In the genomic region with DNA sequence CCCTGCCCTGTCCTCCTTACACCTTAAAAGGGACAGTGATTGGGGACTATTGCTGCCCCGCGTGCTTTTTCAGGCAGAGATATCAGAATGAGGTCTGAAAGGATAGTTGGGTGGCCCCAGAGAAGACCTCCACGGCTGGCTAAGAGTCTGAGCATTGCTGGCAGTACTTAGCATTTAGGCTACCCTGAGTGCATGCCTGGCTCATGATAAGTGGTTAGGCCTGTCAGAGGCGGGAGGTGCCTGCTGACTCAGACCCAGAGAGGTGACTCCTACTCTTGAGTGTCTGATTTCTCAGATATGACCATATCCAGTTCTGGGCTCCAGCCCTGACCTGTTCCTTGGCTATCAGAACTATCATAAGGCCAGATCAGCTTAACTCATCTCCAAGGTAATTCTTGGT, we compare ENCODE assay signal across 9 cellular contexts.
DNase-seq lines count a peak whose midpoint lies in the region; ATAC-seq and FAIRE-seq lines count a peak whose summit lies in the region.
"Had no signal": no experiment of that assay in that cellular context is flagged by ENCODE, and none has a peak within 500 bp of the region (broad histone marks: within the 10 kb centered on the region; RNA-seq: fewer than 3 reads in every experiment).

No MANE protein-coding gene starts in this region.

- no peak overlapping the region for H3K4me3 ChIP-seq in small intestine (ENCODE audit: low read depth in 1 of 2, low read length in 2 of 2)
- H3K4me3 ChIP-seq in naive thymus-derived CD4-positive, alpha-beta T cell (ENCODE audit: low read length): no peak overlapping the region

- H3K9me3 ChIP-seq in small intestine (ENCODE audit: control insufficient read depth, low read depth): no peaks in the 10 kb centered on the region
- H3K9me3 ChIP-seq in naive thymus-derived CD4-positive, alpha-beta T cell (ENCODE audit: control insufficient read depth in 2 of 3, low read length in 3 of 3): no peaks in the 10 kb centered on the region

- H3K9me3 Mint-ChIP-seq in naive thymus-derived CD4-positive, alpha-beta T cell: peaks cover 0 to 2% (median 0%) of the 10 kb centered on the region in 11 donors

- ATAC-seq in HG03039 (IDR thresholded peaks at IDR 0.05; ENCODE audit: unreplicated experiment): peak; percentile 88
- ATAC-seq in naive thymus-derived CD4-positive, alpha-beta T cell: no peak

- 53 to 66% (median 61%) methylated on average over 4 of the region's 4 CpGs for WGBS in small intestine, 3 donors

- no peak for FAIRE-seq in small intestine (lab: Jason Lieb, UNC)

- DNase-seq in NCI-H82 (lab: John Stamatoyannopoulos, UW) (peak; percentile 30), NCI-H82 treated with DMSO at 0.1 percent for 48 hours (lab: John Stamatoyannopoulos, UW; ENCODE audit: unreplicated experiment) (no peak), RPMI7951 (ENCODE audit: low read depth) (peak; percentile 94), glomerular visceral epithelial cell (ENCODE audit: extremely low spot score) (peak; percentile 90), small intestine (peak; percentile 83), midbrain (lab: John Stamatoyannopoulos, UW) (no peak)
- DNase-seq in naive thymus-derived CD4-positive, alpha-beta T cell: no peak
- DNase-seq: CD4-positive, CD25-positive, alpha-beta regulatory T cell had no signal

- CTCF ChIA-PET in naive thymus-derived CD4-positive, alpha-beta T cell (lab: Charles Lee): no interaction called here

- POLR2A ChIA-PET in naive thymus-derived CD4-positive, alpha-beta T cell (lab: Charles Lee): no interaction called here

- H3K27ac Mint-ChIP-seq in naive thymus-derived CD4-positive, alpha-beta T cell: no peak overlapping the region
- H3K27ac Mint-ChIP-seq: CD4-positive, CD25-positive, alpha-beta regulatory T cell had no signal

- peak overlapping the region; percentile 64 to 83 for H3K27ac ChIP-seq in small intestine (ENCODE audit: low read depth in 1 of 2, low read length in 1 of 2)
- H3K27ac ChIP-seq in naive thymus-derived CD4-positive, alpha-beta T cell (ENCODE audit: low read depth, low read length): no peak overlapping the region

- H3K4me3 Mint-ChIP-seq in naive thymus-derived CD4-positive, alpha-beta T cell: no peak overlapping the region
- H3K4me3 Mint-ChIP-seq: CD4-positive, CD25-positive, alpha-beta regulatory T cell had no signal

- peaks cover 0 to 4% (median 0%) of the 10 kb centered on the region in 7 donors for H3K4me1 Mint-ChIP-seq in naive thymus-derived CD4-positive, alpha-beta T cell
- H3K4me1 Mint-ChIP-seq: CD4-positive, CD25-positive, alpha-beta regulatory T cell had no signal

- no peaks in the 10 kb centered on the region for H3K27me3 ChIP-seq in small intestine (ENCODE audit: control insufficient read depth in 2 of 2, insufficient read depth in 2 of 2, low read length in 2 of 2)
- no peaks in the 10 kb centered on the region for H3K27me3 ChIP-seq in naive thymus-derived CD4-positive, alpha-beta T cell (ENCODE audit: control insufficient read depth in 2 of 2, insufficient read depth in 2 of 2, low read length in 2 of 2)

- peaks cover 0 to 13% (median 6%) of the 10 kb centered on the region in 5 donors for H3K27me3 Mint-ChIP-seq in naive thymus-derived CD4-positive, alpha-beta T cell

- peaks cover 19 to 29% of the 10 kb centered on the region in 2 donors for H3K4me1 ChIP-seq in small intestine (ENCODE audit: control insufficient read depth in 2 of 2, insufficient read depth in 1 of 2, low read depth in 1 of 2, low read length in 1 of 2)
- no peaks in the 10 kb centered on the region for H3K4me1 ChIP-seq in naive thymus-derived CD4-positive, alpha-beta T cell (ENCODE audit: control insufficient read depth in 2 of 2, insufficient read depth in 2 of 2, low read length in 2 of 2)

- intact Hi-C loops in naive thymus-derived CD4-positive, alpha-beta T cell (cut with micrococcal nuclease): no loop called here

- H3K36me3 ChIP-seq in small intestine (ENCODE audit: control insufficient read depth in 2 of 2, insufficient read depth in 2 of 2, low read length in 2 of 2): no peaks in the 10 kb centered on the region
- H3K36me3 ChIP-seq in naive thymus-derived CD4-positive, alpha-beta T cell (ENCODE audit: control insufficient read depth in 2 of 3, insufficient read depth in 3 of 3, low read length in 3 of 3): no peaks in the 10 kb centered on the region

- H3K36me3 Mint-ChIP-seq in naive thymus-derived CD4-positive, alpha-beta T cell: no peaks in the 10 kb centered on the region
- H3K36me3 Mint-ChIP-seq: CD4-positive, CD25-positive, alpha-beta regulatory T cell had no signal

Comparison
In these comparisons a context has a peak if more than half of its experiments do, and no peak if none do; other contexts are left out.
1. DNase-seq: peak in NCI-H82 (single experiment), RPMI7951 (single experiment), glomerular visceral epithelial cell (single experiment) and small intestine (single experiment); none in NCI-H82 treated with DMSO at 0.1 percent for 48 hours (single experiment), midbrain (single experiment) and naive thymus-derived CD4-positive, alpha-beta T cell (0 of 9).